16 cellular contexts compared by ENCODE assay signal in genomic region chr5:107430077-107430625, GRCh38.
DNase-seq lines count a peak whose midpoint lies in the region; ATAC-seq and TF ChIP-seq lines count a peak whose summit lies in the region.
"Had no signal": no experiment of that assay in that cellular context is flagged by ENCODE, and none has a peak within 500 bp of the region (broad histone marks: within the 10 kb centered on the region; RNA-seq: fewer than 3 reads in every experiment).

No MANE protein-coding gene starts in this region.

- H3K9me3 ChIP-seq in BE2C: no peaks in the 10 kb centered on the region
- H3K9me3 ChIP-seq in right cardiac atrium (ENCODE audit: control insufficient read depth, low read length): no peaks in the 10 kb centered on the region
- H3K9me3 ChIP-seq in right lobe of liver: no peaks in the 10 kb centered on the region
- no peaks in the 10 kb centered on the region for H3K9me3 ChIP-seq in Peyer's patch
- H3K9me3 ChIP-seq: ovary had no signal

- ATAC-seq in right cardiac atrium (peak; percentile 50 to 57), right lobe of liver (no peak)

- H3K27me3 ChIP-seq in BE2C: no peaks in the 10 kb centered on the region
- no peaks in the 10 kb centered on the region for H3K27me3 ChIP-seq in right cardiac atrium (ENCODE audit: control insufficient read depth, insufficient read depth)
- H3K27me3 ChIP-seq in right lobe of liver: no peaks in the 10 kb centered on the region
- no peaks in the 10 kb centered on the region for H3K27me3 ChIP-seq in Peyer's patch
- H3K27me3 ChIP-seq: ovary had no signal

- no peak for TF ChIP-seq CTCF in BE2C (IDR thresholded peaks at IDR 0.05; ENCODE audit: low read depth, low read length)
- TF ChIP-seq CTCF in right lobe of liver (IDR thresholded peaks at IDR 0.05): no peak
- TF ChIP-seq CTCF in Peyer's patch (IDR thresholded peaks at IDR 0.05): no peak

- H3K4me3 ChIP-seq in BE2C (ENCODE audit: low read depth, low read length): peak overlapping the region; percentile 26; the same call in 1 of the 2 replicates
- H3K4me3 ChIP-seq in right cardiac atrium (ENCODE audit: low read length): no peak overlapping the region
- no peak overlapping the region for H3K4me3 ChIP-seq in right lobe of liver
- H3K4me3 ChIP-seq in Peyer's patch: no peak overlapping the region
- H3K4me3 ChIP-seq: ovary had no signal

- intact Hi-C loops in right cardiac atrium (cut with DNase I) (no loop called here), right lobe of liver (cut with DNase I) (no loop called here)

- TF ChIP-seq POLR2A in right lobe of liver (IDR thresholded peaks at IDR 0.05) (no peak), Peyer's patch (IDR thresholded peaks at IDR 0.05) (no peak)

- H3K4me1 ChIP-seq in BE2C (peaks cover 27% of the 10 kb centered on the region), right cardiac atrium (ENCODE audit: control insufficient read depth, insufficient read depth, low read length) (no peaks in the 10 kb centered on the region), right lobe of liver (no peaks in the 10 kb centered on the region), Peyer's patch (no peaks in the 10 kb centered on the region)

- H3K36me3 ChIP-seq in BE2C: no peaks in the 10 kb centered on the region
- no peaks in the 10 kb centered on the region for H3K36me3 ChIP-seq in right lobe of liver
- H3K36me3 ChIP-seq in Peyer's patch: no peaks in the 10 kb centered on the region
- H3K36me3 ChIP-seq: ovary had no signal

- 26% methylated on average over 1 of the region's 1 CpG for WGBS in right cardiac atrium
- 67% methylated on average over 1 of the region's 1 CpG for WGBS in right lobe of liver (ENCODE audit: insufficient coverage, low coverage, low lambda C conversion rate, missing lambda C conversion rate)

- H3K27ac ChIP-seq in right cardiac atrium (ENCODE audit: low read length) (no peak overlapping the region), right lobe of liver (no peak overlapping the region), Peyer's patch (no peak overlapping the region)
- H3K27ac ChIP-seq: ovary had no signal

- DNase-seq in BE2C (peak; percentile 39), HCEC 1CT (peak; percentile 25), amniotic epithelial cell (ENCODE audit: low read depth) (peak; percentile 46), right cardiac atrium (no peak), right lobe of liver (no peak), SKM-1 (lab: John Stamatoyannopoulos, UW; ENCODE audit: unreplicated experiment) (no peak), NCI-H510A treated with DMSO at 0.1 percent for 48 hours (lab: John Stamatoyannopoulos, UW) (no peak), Peyer's patch (no peak)
- DNase-seq: activated CD4-positive, alpha-beta T cell treated with anti-CD3 and anti-CD28 coated beads, Interleukin-2, amount 50 U/mL, for 48 hours; activated gamma-delta T cell; foreskin melanocyte; H9; NCI-H526; ovary; stimulated activated CD4-positive, alpha-beta T cell treated with anti-CD3 and anti-CD28 coated beads, Interleukin-1b, Interleukin-23, amount 100 ng/mL, for 48 hours; stimulated activated naive CD4-positive, alpha-beta T cell had no signal

Comparison
In these comparisons a context has a peak if more than half of its experiments do, and no peak if none do; other contexts are left out.
1. DNase-seq: peak in BE2C (single experiment), HCEC 1CT (single experiment) and amniotic epithelial cell (single experiment); none in right cardiac atrium (0 of 3), right lobe of liver (0 of 3), SKM-1 (single experiment), NCI-H510A treated with DMSO at 0.1 percent for 48 hours (single experiment) and Peyer's patch (0 of 3).
2. ATAC-seq: peak in right cardiac atrium (2 of 2); none in right lobe of liver (0 of 4).